In genomic region chr22:20227363-20227762, GRCh38 we compare ENCODE assay signal across 26 cellular contexts.
"Had no signal": no experiment of that assay in that cellular context is flagged by ENCODE, and none has a peak within 500 bp of the region (broad histone marks: within the 10 kb centered on the region; RNA-seq: fewer than 3 reads in every experiment).

No MANE protein-coding gene starts in this region.

- ATAC-seq: activated naive CD4-positive, alpha-beta T cell treated with anti-CD3 and anti-CD28 coated beads, Interleukin-2, amount 50 U/mL, for 72 hours; activated T-cell treated with anti-CD3 and anti-CD28 coated beads, Interleukin-2, amount 50 U/mL, for 72 hours; effector memory CD8-positive, alpha-beta T cell; foreskin keratinocyte; gastrocnemius medialis; heart left ventricle had no signal

- H3K4me3 ChIP-seq: esophagus muscularis mucosa, gastrocnemius medialis, heart left ventricle had no signal

- H3K36me3 ChIP-seq: esophagus muscularis mucosa, gastrocnemius medialis, heart left ventricle had no signal

- DNase-seq: activated CD4-positive, alpha-beta memory T cell treated with anti-CD3 and anti-CD28 coated beads, Interleukin-2, amount 10 ng/mL, durations not matched to agents 7 days and 5 days; activated CD4-positive, alpha-beta T cell treated with anti-CD3 and anti-CD28 coated beads for 4 hours; activated CD4-positive, alpha-beta T cell treated with anti-CD3 and anti-CD28 coated beads, Interleukin-2, amount 10 ng/mL, durations not matched to agents 7 days and 5 days; activated CD4-positive, alpha-beta T cell treated with anti-CD3 and anti-CD28 coated beads, Interleukin-2, amount 50 U/mL, for 4 hours; activated CD4-positive, CD25-positive, alpha-beta regulatory T cell; activated CD4-positive, CD25-positive, alpha-beta regulatory T cell treated with anti-CD3 and anti-CD28 coated beads, Interleukin-2, amount 50 U/mL, for 72 hours; activated CD8-positive, alpha-beta memory T cell treated with anti-CD3 and anti-CD28 coated beads, Interleukin-2, amount 50 U/mL, for 48 hours; activated gamma-delta T cell; activated naive CD4-positive, alpha-beta T cell; activated naive CD4-positive, alpha-beta T cell treated with anti-CD3 and anti-CD28 coated beads, Interleukin-2, amount 10 ng/mL, durations not matched to agents 7 days and 5 days; activated naive CD8-positive, alpha-beta T cell treated with anti-CD3 and anti-CD28 coated beads, Interleukin-2, amount 10 ng/mL, durations not matched to agents 7 days and 5 days; activated T-cell treated with anti-CD3 and anti-CD28 coated beads for 4 hours; activated T-cell treated with anti-CD3 and anti-CD28 coated beads, Interleukin-2, amount 50 U/mL, for 24 hours; activated T-cell treated with anti-CD3 and anti-CD28 coated beads, Interleukin-2, amount 50 U/mL, for 72 hours; cortex of kidney; dermis blood vessel endothelial cell; effector CD4-positive, alpha-beta T cell; effector memory CD8-positive, alpha-beta T cell; erythroblast; foreskin keratinocyte; gastrocnemius medialis; glutamatergic neuron; heart left ventricle; T-helper 2 cell had no signal

- H3K27ac ChIP-seq: esophagus muscularis mucosa, foreskin keratinocyte, gastrocnemius medialis, heart left ventricle had no signal

- H3K4me1 ChIP-seq: foreskin keratinocyte had no signal

- H3K27me3 ChIP-seq: esophagus muscularis mucosa, gastrocnemius medialis, heart left ventricle had no signal

- H3K9me3 ChIP-seq: esophagus muscularis mucosa, gastrocnemius medialis, heart left ventricle had no signal
